In genomic region chr12:113667667-113668356, GRCh38 we compare ENCODE assay signal across 25 cellular contexts.
DNase-seq lines count a peak whose midpoint lies in the region; ATAC-seq, FAIRE-seq and TF ChIP-seq lines count a peak whose summit lies in the region.
"Had no signal": no experiment of that assay in that cellular context is flagged by ENCODE, and none has a peak within 500 bp of the region (broad histone marks: within the 10 kb centered on the region; RNA-seq: fewer than 3 reads in every experiment).

No MANE protein-coding gene starts in this region.

- no peak overlapping the region for H2BK5ac ChIP-seq in H1 (ENCODE audit: low read depth, low read length)
- H2BK5ac ChIP-seq in neuronal stem cell (ENCODE audit: low read length), result no peak overlapping the region

- no peak overlapping the region for H3K9ac ChIP-seq in H1 (replicated peaks in 1 of 4; ENCODE audit: extremely low read depth in 1 of 4, low read depth in 3 of 4, low read length in 3 of 4)
- H3K9ac ChIP-seq in neuronal stem cell (ENCODE audit: low read depth, low read length, poor library complexity), result no peak overlapping the region
- H3K9ac ChIP-seq: BLaER1 had no signal

- H4K20me1 ChIP-seq in H1 (replicated peaks in 1 of 2; ENCODE audit: control insufficient read depth in 1 of 2, insufficient read depth in 2 of 2, low read length in 2 of 2), result no peaks in the 10 kb centered on the region
- H4K20me1 ChIP-seq: BLaER1 had no signal

- no peak for TF ChIP-seq POLR2A in A549 (IDR thresholded peaks at IDR 0.05; ENCODE audit: low read length)
- no peak for TF ChIP-seq POLR2A in H1 (IDR thresholded peaks at IDR 0.05; ENCODE audit: control extremely low read depth in 1 of 2, low read depth in 2 of 2, low read length in 2 of 2)

- H2BK120ac ChIP-seq in H1 (replicated peaks; ENCODE audit: low read depth, low read length) (no peak overlapping the region), neuronal stem cell (ENCODE audit: low read depth, low read length) (no peak overlapping the region)

- no peak overlapping the region for H3K4ac ChIP-seq in H1 (replicated peaks; ENCODE audit: insufficient read length, low read depth, low read length)
- H3K4ac ChIP-seq in neuronal stem cell (ENCODE audit: low read length), result no peak overlapping the region

- TF ChIP-seq EP300 in A549 (IDR thresholded peaks at IDR 0.05) (no peak), H1 (IDR thresholded peaks at IDR 0.05; ENCODE audit: borderline replicate concordance in 1 of 2, low read depth in 2 of 2, low read length in 2 of 2) (no peak)

- TF ChIP-seq CTCF in A549 (IDR thresholded peaks at IDR 0.05) (no peak), H1 (IDR thresholded peaks at IDR 0.05; ENCODE audit: control extremely low read depth in 1 of 3, insufficient read depth in 1 of 3, low read depth in 1 of 3, low read length in 3 of 3) (no peak)

- H3K27me3 ChIP-seq in H1 (replicated peaks in 1 of 4; ENCODE audit: control insufficient read depth in 3 of 4, extremely low read depth in 1 of 4, insufficient read depth in 3 of 4, low read length in 3 of 4), result no peaks in the 10 kb centered on the region; a peak in 1 of 7 replicates
- peaks cover 0 to 50% (median 0%) of the 10 kb centered on the region in 3 experiments for H3K27me3 ChIP-seq in neuronal stem cell (ENCODE audit: control insufficient read depth in 3 of 3, insufficient read depth in 3 of 3, low read depth in 1 of 3, low read length in 3 of 3)

- H3K4me3 ChIP-seq in A549, result no peak overlapping the region
- H3K4me3 ChIP-seq in H1 (ENCODE audit: extremely low read depth in 1 of 4, insufficient read depth in 2 of 4, low read depth in 3 of 4, low read length in 4 of 4), result no peak overlapping the region
- H3K4me3 ChIP-seq in neuronal stem cell (ENCODE audit: low read length in 2 of 2), result no peak overlapping the region
- H3K4me3 ChIP-seq: BLaER1, GM12878 had no signal

- H3K18ac ChIP-seq in H1 (ENCODE audit: extremely low read depth, low read length) (no peak overlapping the region), neuronal stem cell (ENCODE audit: low read length) (peak overlapping the region; percentile 6)

- H3K36me3 ChIP-seq in H1 (ENCODE audit: control insufficient read depth in 2 of 4, insufficient read depth in 4 of 4, low read length in 3 of 4), result no peaks in the 10 kb centered on the region
- H3K36me3 ChIP-seq in neuronal stem cell (replicated peaks in 1 of 2; ENCODE audit: control insufficient read depth in 2 of 2, insufficient read depth in 2 of 2, low read length in 2 of 2), result no peaks in the 10 kb centered on the region
- H3K36me3 ChIP-seq: BE2C, BLaER1 had no signal

- H4K91ac ChIP-seq in H1 (replicated peaks; ENCODE audit: insufficient read length, low read length) (no peak overlapping the region), neuronal stem cell (ENCODE audit: low read depth, low read length, poor library complexity) (no peak overlapping the region)

- no peak overlapping the region for H3K14ac ChIP-seq in H1 (ENCODE audit: insufficient read length)
- no peak overlapping the region for H3K14ac ChIP-seq in neuronal stem cell (ENCODE audit: low read length)

- TF ChIP-seq RAD21 in A549 (conservative IDR thresholded peaks at IDR 0.05 in 1 of 2, IDR thresholded peaks at IDR 0.05 in 1 of 2) (no peak), H1 (IDR thresholded peaks at IDR 0.05 in 1 of 2, conservative IDR thresholded peaks at IDR 0.05 in 1 of 2; ENCODE audit: low read depth in 2 of 2, low read length in 2 of 2) (no peak)

- CTCF ChIA-PET in A549 (lab: Yijun Ruan, JAX) (interaction anchor here (1.3 kb wide), 1 partner anchor 12 kb away, joined by 3 read pairs; no protein-coding TSS in a partner anchor), H1 (lab: Charles Lee; ENCODE audit: partially characterized antibody) (interaction anchor here (0.9 to 2.9 kb wide), 6 partner anchors 9 to 170 kb away, joined by 3 to 10 read pairs (median 6); no protein-coding TSS in a partner anchor)

- H3K9me3 ChIP-seq in A549, result no peaks in the 10 kb centered on the region
- no peaks in the 10 kb centered on the region for H3K9me3 ChIP-seq in H1 (ENCODE audit: insufficient read depth in 2 of 2, low read depth in 1 of 2, low read length in 1 of 2)
- no peaks in the 10 kb centered on the region for H3K9me3 ChIP-seq in neuronal stem cell (replicated peaks in 1 of 2; ENCODE audit: control insufficient read depth in 2 of 2, insufficient read depth in 1 of 2, low read depth in 1 of 2, low read length in 2 of 2)
- H3K9me3 ChIP-seq: BE2C, BLaER1 had no signal

- no peak for ATAC-seq in A549
- ATAC-seq in HG02870 (IDR thresholded peaks at IDR 0.05; ENCODE audit: unreplicated experiment), result no peak
- ATAC-seq: GM12878 had no signal

- H2AK5ac ChIP-seq in H1 (ENCODE audit: low read depth, low read length) (peak overlapping the region; percentile 32; the same call in 1 of the 2 replicates), neuronal stem cell (ENCODE audit: low read depth, low read length) (peak overlapping the region; percentile 43)

- H2BK12ac ChIP-seq in H1 (ENCODE audit: low read depth, low read length) (no peak overlapping the region), neuronal stem cell (ENCODE audit: low read length) (peak overlapping the region; percentile 75)

- 6% methylated on average over 6 of the region's 6 CpGs for WGBS in A549 (ENCODE audit: missing lambda C conversion rate)
- 84% methylated on average over 6 of the region's 6 CpGs; no CpG with 5 or more reads in 1 of the 2 experiments for WGBS in H1 (ENCODE audit: extremely low coverage in 1 of 2, insufficient coverage in 1 of 2, insufficient read length in 1 of 2, insufficient replicate concordance in 2 of 2, low coverage in 1 of 2, low lambda C conversion rate in 2 of 2, missing lambda C conversion rate in 1 of 2), 2 experiments
- WGBS in neuronal stem cell (ENCODE audit: extremely low coverage in 2 of 2, insufficient read length in 2 of 2, insufficient replicate concordance in 1 of 2), 2 donors, result no CpG with 5 or more reads among the region's 6 CpGs

- no peaks in the 10 kb centered on the region for H3K79me2 ChIP-seq in H1 (ENCODE audit: control insufficient read depth in 1 of 2, insufficient read depth in 2 of 2, low read length in 2 of 2)

- no peak for FAIRE-seq in A549 (lab: Jason Lieb, UNC)
- FAIRE-seq in H1 (lab: Jason Lieb, UNC), result no peak
- FAIRE-seq: GM12878, GM12892, GM18507 had no signal

- H2BK15ac ChIP-seq in H1 (ENCODE audit: low read length) (peak overlapping the region; percentile 31; the same call in 1 of the 2 replicates), neuronal stem cell (ENCODE audit: low read length) (no peak overlapping the region)

- H2BK20ac ChIP-seq in H1 (ENCODE audit: low read length), result no peak overlapping the region

- H3K4me1 ChIP-seq in A549 (no peaks in the 10 kb centered on the region), H1 (replicated peaks in 1 of 4; ENCODE audit: control insufficient read depth in 3 of 4, insufficient read depth in 4 of 4, low read length in 3 of 4) (peaks cover 0 to 13% (median 5%) of the 10 kb centered on the region in 4 experiments; a peak in 4 of 7 replicates), neuronal stem cell (ENCODE audit: control insufficient read depth in 2 of 2, insufficient read depth in 1 of 2, low read depth in 1 of 2, low read length in 2 of 2) (peaks cover 6 to 36% of the 10 kb centered on the region in 2 donors)
- H3K4me1 ChIP-seq: BE2C, BLaER1 had no signal

- no peak overlapping the region for H3K27ac ChIP-seq in A549
- H3K27ac ChIP-seq in H1 (ENCODE audit: low read depth, low read length), result no peak overlapping the region
- no peak overlapping the region for H3K27ac ChIP-seq in neuronal stem cell (replicated peaks; ENCODE audit: low read length)
- H3K27ac ChIP-seq: 22Rv1, BLaER1 had no signal

- H4K8ac ChIP-seq in H1 (ENCODE audit: extremely low read depth, insufficient read depth, low read length) (no peak overlapping the region), neuronal stem cell (ENCODE audit: low read depth, low read length) (no peak overlapping the region)

- H3K4me2 ChIP-seq in A549 (no peak overlapping the region), H1 (ENCODE audit: insufficient read depth in 1 of 2, low read depth in 2 of 2, low read length in 2 of 2) (no peak overlapping the region), neuronal stem cell (ENCODE audit: insufficient read depth, low read length, poor library complexity, severe bottlenecking) (no peak overlapping the region)
- H3K4me2 ChIP-seq: BLaER1 had no signal

- H3K23ac ChIP-seq in H1 (ENCODE audit: insufficient read length) (no peak overlapping the region), neuronal stem cell (ENCODE audit: low read depth, low read length, poor library complexity) (no peak overlapping the region)

- DNase-seq in DMS 273 (lab: John Stamatoyannopoulos, UW; ENCODE audit: unreplicated experiment), result peak; percentile 8
- DNase-seq in DMS 273 treated with DMSO at 0.1 percent for 48 hours (lab: John Stamatoyannopoulos, UW), result no peak
- DNase-seq in A549 (ENCODE audit: low read depth in 1 of 2, low spot score in 1 of 2), result no peak
- DNase-seq in H1 (ENCODE audit: low read depth in 1 of 2, low spot score in 2 of 2), result no peak
- no peak for DNase-seq in neuronal stem cell (ENCODE audit: low spot score)
- no peak for DNase-seq in dedifferentiated amniotic fluid mesenchymal stem cell (ENCODE audit: extremely low spot score)
- DNase-seq: ACHN; BE2C; C1 segment of cervical spinal cord; CD4-positive, alpha-beta memory T cell; CD4-positive, CD25-positive, alpha-beta regulatory T cell; CD8-positive, alpha-beta memory T cell; COR-L47; DMS153; DMS53; DMS79; DND-41; EL; GDM1 had no signal

- POLR2A ChIA-PET in A549 (lab: Yijun Ruan, JAX) (no interaction called here), H1 (lab: Charles Lee; ENCODE audit: partially characterized antibody) (interaction anchor here (0.6 kb wide), 1 partner anchor 42 kb away, joined by 3 read pairs; no protein-coding TSS in a partner anchor)

- H3K79me1 ChIP-seq in H1 (ENCODE audit: low read depth, low read length) (no peaks in the 10 kb centered on the region), neuronal stem cell (ENCODE audit: low read depth, low read length) (no peaks in the 10 kb centered on the region)

- peaks cover 5% of the 10 kb centered on the region; the same call in 1 of the 2 replicates for H3K23me2 ChIP-seq in H1 (ENCODE audit: low read depth, low read length)

- H4K5ac ChIP-seq in H1 (ENCODE audit: insufficient read length, low read depth, low read length), result no peak overlapping the region

- H3K56ac ChIP-seq in H1 (replicated peaks; ENCODE audit: insufficient read length, low read depth, low read length), result no peak overlapping the region

- H2AFZ ChIP-seq in H1 (ENCODE audit: low read length) (no peak overlapping the region), neuronal stem cell (ENCODE audit: low read length) (no peak overlapping the region)

TF ChIP-seq in A549, 52 proteins besides CTCF, POLR2A, EP300 and RAD21 (continues in another document):
- TF ChIP-seq FOSL2 (IDR thresholded peaks at IDR 0.05) (no peak), FOSL2 (CRISPR knock-in tag; IDR thresholded peaks at IDR 0.05) (no peak), KDM5A (IDR thresholded peaks at IDR 0.05) (no peak), SMC3 (IDR thresholded peaks at IDR 0.05) (no peak)
